13 cellular contexts compared by ENCODE assay signal in the genomic region with DNA sequence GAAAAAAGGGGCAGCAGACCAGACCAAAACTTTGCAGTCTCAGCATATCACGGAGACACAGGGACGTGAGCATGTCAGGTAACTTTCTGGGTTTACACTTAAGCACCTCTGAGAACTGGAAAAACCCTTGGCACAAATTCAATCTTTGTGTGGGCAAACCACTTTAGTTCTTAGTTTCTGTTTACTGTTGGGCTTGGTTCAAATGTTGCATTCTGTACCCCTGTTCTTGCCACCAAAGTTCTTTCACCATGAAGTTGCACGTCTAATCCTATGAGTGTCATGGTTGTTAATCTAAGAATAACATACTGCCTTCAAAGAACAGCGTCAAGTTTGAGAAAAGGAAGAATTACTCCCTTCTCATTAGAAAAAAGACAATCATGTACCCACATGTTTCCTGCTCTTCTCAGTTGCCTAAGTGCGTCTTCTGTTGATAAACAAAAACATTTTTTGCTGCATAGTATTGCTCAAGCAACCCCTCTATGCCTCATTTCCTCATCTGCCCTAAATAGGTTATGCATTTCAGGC. TPM values are rescaled to one million over a fixed set of nuclear protein-coding genes. Genes with fewer than 3 reads are reported as not detected.
DNase-seq lines count a peak whose midpoint lies in the region; TF ChIP-seq lines count a peak whose summit lies in the region.
"Had no signal": no experiment of that assay in that cellular context is flagged by ENCODE, and none has a peak within 500 bp of the region (broad histone marks: within the 10 kb centered on the region; RNA-seq: fewer than 3 reads in every experiment).

No MANE protein-coding gene starts in this region.

- no peak overlapping the region for H3K4me3 ChIP-seq in vagina
- H3K4me3 ChIP-seq: SJSA1 had no signal

- H3K27me3 Mint-ChIP-seq in T-helper 1 cell treated with Interleukin-12 subunit alpha and Interleukin-12 subunit beta and Interleukin-4 antibody, amounts not matched to agents 30 μg/mL and 1 μg/mL, for 36 hours (ENCODE audit: low read depth), result peaks cover 34% of the 10 kb centered on the region

- H3K9me3 Mint-ChIP-seq in T-helper 1 cell treated with Interleukin-12 subunit alpha and Interleukin-12 subunit beta and Interleukin-4 antibody, amounts not matched to agents 30 μg/mL and 1 μg/mL, for 36 hours, result peaks cover 17% of the 10 kb centered on the region

- H3K36me3 Mint-ChIP-seq in T-helper 1 cell treated with Interleukin-12 subunit alpha and Interleukin-12 subunit beta and Interleukin-4 antibody, amounts not matched to agents 30 μg/mL and 1 μg/mL, for 36 hours (ENCODE audit: low read depth), result peaks cover 6% of the 10 kb centered on the region

- no peak for TF ChIP-seq CTCF in vagina (IDR thresholded peaks at IDR 0.05)

- H3K4me1 Mint-ChIP-seq in T-helper 1 cell treated with Interleukin-12 subunit alpha and Interleukin-12 subunit beta and Interleukin-4 antibody, amounts not matched to agents 30 μg/mL and 1 μg/mL, for 36 hours (ENCODE audit: low read depth), result peaks cover 35% of the 10 kb centered on the region

- peak overlapping the region; percentile 77 for H3K27ac Mint-ChIP-seq in T-helper 1 cell treated with Interleukin-12 subunit alpha and Interleukin-12 subunit beta and Interleukin-4 antibody, amounts not matched to agents 30 μg/mL and 1 μg/mL, for 36 hours

- no peaks in the 10 kb centered on the region for H3K36me3 ChIP-seq in vagina
- H3K36me3 ChIP-seq: SJSA1 had no signal

- no peak for TF ChIP-seq POLR2A in vagina (IDR thresholded peaks at IDR 0.05)

- peak overlapping the region; percentile 50 for H3K27ac ChIP-seq in vagina
- H3K27ac ChIP-seq: SJSA1 had no signal

- peak overlapping the region; percentile 43 for H3K4me3 Mint-ChIP-seq in T-helper 1 cell treated with Interleukin-12 subunit alpha and Interleukin-12 subunit beta and Interleukin-4 antibody, amounts not matched to agents 30 μg/mL and 1 μg/mL, for 36 hours

- intact Hi-C loops in vagina (cut with DNase I), result no loop called here

- peak; percentile 17 for DNase-seq in stimulated activated CD8-positive, alpha-beta memory T cell treated with anti-CD3 and anti-CD28 coated beads, Interleukin-12 subunit alpha, Interleukin-12 subunit beta, amount 100 ng/mL, for 1 hour (ENCODE audit: low read depth)
- no peak for DNase-seq in stimulated activated CD8-positive, alpha-beta memory T cell treated with anti-CD3 and anti-CD28 coated beads, Interleukin-4, amount 100 ng/mL, for 48 hours
- DNase-seq in fibroblast of gingiva (ENCODE audit: low read depth) (peak; percentile 83), vagina (ENCODE audit: extremely low spot score in 2 of 2) (no peak), HT-29 (ENCODE audit: low spot score) (no peak), GM19238 (ENCODE audit: insufficient read length, low spot score) (no peak)
- no peak for DNase-seq in effector CD8-positive, alpha-beta T cell (lab: John Stamatoyannopoulos, UW)

- H3K27me3 ChIP-seq in vagina, result no peaks in the 10 kb centered on the region
- H3K27me3 ChIP-seq: SJSA1 had no signal

- H3K9me3 ChIP-seq in vagina, result no peaks in the 10 kb centered on the region
- H3K9me3 ChIP-seq: SJSA1 had no signal

- H3K4me1 ChIP-seq in vagina, result peaks cover 34% of the 10 kb centered on the region

RNA-seq across cellular contexts. Expression of a gene that starts 11.6 kb away (rescaled TPM):
- 1.5 TPM for total RNA-seq in vagina
- not detected in 2 replicates for total RNA-seq in HT-29 (2014; rRNA removed; shearing (Covaris generic))
- total RNA-seq: Daoy, H1, kidney epithelial cell, LHCN-M2, SJSA1 had no signal

RNA-seq across cellular contexts. Expression of a gene that starts 23.5 kb away (rescaled TPM):
- not detected for total RNA-seq in vagina
- total RNA-seq in HT-29 (2014; rRNA removed; shearing (Covaris generic)), result not detected in 2 replicates
- total RNA-seq: Daoy, H1, kidney epithelial cell, LHCN-M2, SJSA1 had no signal

RNA-seq across cellular contexts. Expression of a gene that starts 29.9 kb away (rescaled TPM):
- not detected for total RNA-seq in vagina
- total RNA-seq in HT-29 (2014; rRNA removed; shearing (Covaris generic)), result not detected in 2 replicates
- total RNA-seq: Daoy, H1, kidney epithelial cell, LHCN-M2, SJSA1 had no signal

RNA-seq across cellular contexts. Expression of a gene that starts 30.6 kb away (rescaled TPM):
- not detected for total RNA-seq in vagina
- not detected in 2 replicates for total RNA-seq in HT-29 (2014; rRNA removed; shearing (Covaris generic))
- total RNA-seq: Daoy, H1, LHCN-M2 had no signal

RNA-seq across cellular contexts. Expression of a gene that starts 36.4 kb away (rescaled TPM):
- total RNA-seq in vagina, result not detected
- total RNA-seq in HT-29 (2014; rRNA removed; shearing (Covaris generic)), result not detected in 2 replicates
- total RNA-seq: Daoy, H1, kidney epithelial cell, LHCN-M2, SJSA1 had no signal

Comparison
In these comparisons a context has a peak if more than half of its experiments do, and no peak if none do; other contexts are left out.
1. DNase-seq: peak in stimulated activated CD8-positive, alpha-beta memory T cell treated with anti-CD3 and anti-CD28 coated beads, Interleukin-12 subunit alpha, Interleukin-12 subunit beta, amount 100 ng/mL, for 1 hour (single experiment) and fibroblast of gingiva (single experiment); none in stimulated activated CD8-positive, alpha-beta memory T cell treated with anti-CD3 and anti-CD28 coated beads, Interleukin-4, amount 100 ng/mL, for 48 hours (single experiment), vagina (0 of 2), effector CD8-positive, alpha-beta T cell (single experiment), HT-29 (single experiment) and GM19238 (single experiment).